11 cellular contexts compared by ENCODE assay signal in the genomic region with DNA sequence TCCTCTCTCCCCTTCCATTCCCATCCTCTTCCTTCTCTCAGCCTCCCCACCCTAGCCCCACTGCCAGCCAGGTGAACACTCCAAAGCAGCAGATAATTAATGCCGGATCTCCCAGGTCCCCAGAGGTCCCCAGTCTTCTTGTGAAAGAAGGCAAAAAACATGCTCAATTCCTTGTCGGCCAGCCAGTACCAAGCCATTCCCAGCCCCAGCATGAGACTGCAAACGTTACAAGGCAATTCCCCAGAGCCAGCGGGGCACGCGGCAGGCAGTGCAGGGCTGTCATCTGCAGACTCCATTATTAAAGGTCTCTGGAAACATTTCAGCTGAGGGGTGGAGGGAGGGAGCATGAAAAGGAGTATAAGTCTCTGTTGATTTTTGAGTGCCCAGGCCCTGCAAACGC.
A peak's percentile ranks its signal among the peaks of the same experiment; 100 is the strongest.
DNase-seq lines count a peak whose midpoint lies in the region; ATAC-seq, FAIRE-seq and TF ChIP-seq lines count a peak whose summit lies in the region.
"Had no signal": no experiment of that assay in that cellular context is flagged by ENCODE, and none has a peak within 500 bp of the region (broad histone marks: within the 10 kb centered on the region; RNA-seq: fewer than 3 reads in every experiment).

No MANE protein-coding gene starts in this region.

- no peaks in the 10 kb centered on the region; the same call in 1 of the 2 replicates for H4K20me1 ChIP-seq in GM12878 (ENCODE audit: control insufficient read depth, insufficient read depth)

- H3K4me1 Mint-ChIP-seq in naive thymus-derived CD4-positive, alpha-beta T cell = peaks cover 6 to 49% (median 30%) of the 10 kb centered on the region in 7 donors

- H3K36me3 ChIP-seq in GM12878 (ENCODE audit: control insufficient read depth in 2 of 2, insufficient read depth in 2 of 2, low read length in 1 of 2) = peaks cover 0 to 6% of the 10 kb centered on the region in 2 experiments
- H3K36me3 ChIP-seq in lower lobe of right lung = no peaks in the 10 kb centered on the region
- no peaks in the 10 kb centered on the region for H3K36me3 ChIP-seq in thyroid gland
- no peaks in the 10 kb centered on the region for H3K36me3 ChIP-seq in naive thymus-derived CD4-positive, alpha-beta T cell (ENCODE audit: control insufficient read depth in 2 of 3, insufficient read depth in 3 of 3, low read length in 3 of 3)

- H2AFZ ChIP-seq in GM12878 (ENCODE audit: control insufficient read depth, low read depth, low read length) = no peak overlapping the region

- DNase-seq in DMS 273 (lab: John Stamatoyannopoulos, UW; ENCODE audit: unreplicated experiment) (peak; percentile 30), DMS 273 treated with DMSO at 0.1 percent for 48 hours (lab: John Stamatoyannopoulos, UW) (no peak), GM12878 (ENCODE audit: low read depth, low spot score) (no peak), lower lobe of right lung (no peak), thyroid gland (peak; percentile 23 to 33), NCI-H2029 treated with DMSO at 0.1 percent for 48 hours (lab: John Stamatoyannopoulos, UW) (no peak)
- DNase-seq in activated T-cell treated with anti-CD3 and anti-CD28 coated beads, Interleukin-2, amount 50 U/mL, for 48 hours = no peak
- DNase-seq in naive thymus-derived CD4-positive, alpha-beta T cell = no peak
- DNase-seq: NCI-H510A treated with DMSO at 0.1 percent for 48 hours had no signal

- peak; percentile 26; the same call in 1 of the 2 replicates for TF ChIP-seq POLR2A in GM12878 (IDR thresholded peaks at IDR 0.05; ENCODE audit: low read depth, low read length)
- no peak for TF ChIP-seq POLR2A in thyroid gland (IDR thresholded peaks at IDR 0.05)

- in situ Hi-C loops in GM12878 (cut with MboI) = no loop called here

- H3K27ac ChIP-seq in GM12878 (ENCODE audit: control insufficient read depth, insufficient read depth) (no peak overlapping the region), lower lobe of right lung (peak overlapping the region; percentile 90), thyroid gland (peak overlapping the region in 1 of 3 donors; percentile 32)
- H3K27ac ChIP-seq in naive thymus-derived CD4-positive, alpha-beta T cell (ENCODE audit: low read depth, low read length) = no peak overlapping the region
- H3K27ac ChIP-seq: 22Rv1 had no signal

- H3K27me3 Mint-ChIP-seq in naive thymus-derived CD4-positive, alpha-beta T cell = peaks cover 0 to 15% (median 0%) of the 10 kb centered on the region in 5 donors

- H3K4me3 Mint-ChIP-seq in naive thymus-derived CD4-positive, alpha-beta T cell = no peak overlapping the region

- peaks cover 0 to 33% (median 2%) of the 10 kb centered on the region in 5 donors for H3K36me3 Mint-ChIP-seq in naive thymus-derived CD4-positive, alpha-beta T cell

- SMC1A ChIA-PET in GM12878 (lab: Charles Lee; ENCODE audit: uncharacterized antibody, unreplicated experiment) = interaction anchor here (0.7 to 7.3 kb wide), 9 partner anchors 9 to 698 kb away, joined by 3 to 88 read pairs (median 5); no protein-coding TSS in a partner anchor

- ATAC-seq in GM12878 (no peak), lower lobe of right lung (no peak)
- no peak for ATAC-seq in naive thymus-derived CD4-positive, alpha-beta T cell

- H3K4me1 ChIP-seq in GM12878 (ENCODE audit: control insufficient read depth, insufficient read depth, low read length) = peaks cover 48% of the 10 kb centered on the region
- peaks cover 82% of the 10 kb centered on the region for H3K4me1 ChIP-seq in lower lobe of right lung
- peaks cover 23 to 38% of the 10 kb centered on the region in 2 donors for H3K4me1 ChIP-seq in thyroid gland
- peaks cover 4 to 5% of the 10 kb centered on the region in 2 donors for H3K4me1 ChIP-seq in naive thymus-derived CD4-positive, alpha-beta T cell (ENCODE audit: control insufficient read depth in 2 of 2, insufficient read depth in 2 of 2, low read length in 2 of 2)

- H3K27ac Mint-ChIP-seq in naive thymus-derived CD4-positive, alpha-beta T cell = peak overlapping the region in 1 of 9 donors; percentile 11
- H3K27ac Mint-ChIP-seq: progenitor cell of endocrine pancreas had no signal

- no peaks in the 10 kb centered on the region for H3K9me3 Mint-ChIP-seq in naive thymus-derived CD4-positive, alpha-beta T cell

- no peaks in the 10 kb centered on the region for H3K27me3 ChIP-seq in GM12878 (replicated peaks in 1 of 2; ENCODE audit: control insufficient read depth in 2 of 2, insufficient read depth in 2 of 2, low read length in 1 of 2)
- no peaks in the 10 kb centered on the region for H3K27me3 ChIP-seq in lower lobe of right lung (ENCODE audit: low read depth)
- H3K27me3 ChIP-seq in thyroid gland = no peaks in the 10 kb centered on the region
- no peaks in the 10 kb centered on the region for H3K27me3 ChIP-seq in naive thymus-derived CD4-positive, alpha-beta T cell (ENCODE audit: control insufficient read depth in 2 of 2, insufficient read depth in 2 of 2, low read length in 2 of 2)

- RAD21 ChIA-PET in GM12878 (lab: Charles Lee; ENCODE audit: unreplicated experiment) = interaction anchor here (1.8 to 2.6 kb wide), 2 partner anchors 55 to 74 kb away, joined by 4 to 10 read pairs; no protein-coding TSS in a partner anchor

- H3K9me3 ChIP-seq in GM12878 (replicated peaks; ENCODE audit: control insufficient read depth, insufficient read depth, low read length) (no peaks in the 10 kb centered on the region), lower lobe of right lung (no peaks in the 10 kb centered on the region), thyroid gland (no peaks in the 10 kb centered on the region)
- no peaks in the 10 kb centered on the region for H3K9me3 ChIP-seq in naive thymus-derived CD4-positive, alpha-beta T cell (ENCODE audit: control insufficient read depth in 2 of 3, low read length in 3 of 3)

- BruUV-seq in GM12878 (replicated peaks; lab: Mats Ljungman, UMichigan) = no TSS peak

- H3K4me3 ChIP-seq in GM12878 (no peak overlapping the region), lower lobe of right lung (no peak overlapping the region), thyroid gland (replicated peaks in 1 of 3) (no peak overlapping the region)
- H3K4me3 ChIP-seq in naive thymus-derived CD4-positive, alpha-beta T cell (ENCODE audit: low read length) = no peak overlapping the region

- TF ChIP-seq EP300 in GM12878 (IDR thresholded peaks at IDR 0.05; ENCODE audit: borderline replicate concordance in 1 of 2, control insufficient read depth in 1 of 2, low read depth in 2 of 2, low read length in 2 of 2) = no peak

- intact Hi-C loops in GM12878 (cut with micrococcal nuclease; ENCODE audit: unreplicated experiment) (no loop called here), lower lobe of right lung (cut with DNase I) (no loop called here), thyroid gland (cut with DNase I) (no loop called here)
- intact Hi-C loops in naive thymus-derived CD4-positive, alpha-beta T cell (cut with micrococcal nuclease) = no loop called here

- WGBS in GM12878 (ENCODE audit: insufficient coverage, insufficient replicate concordance, low lambda C conversion rate, missing lambda C conversion rate) = 87% methylated on average over 7 of the region's 7 CpGs
- WGBS in thyroid gland, 2 donors = 50 to 54% methylated on average over 7 of the region's 7 CpGs

- POLR2A ChIA-PET in GM12878 (lab: Charles Lee) = interaction anchor here (2.7 kb wide), 1 partner anchor 23 kb away, joined by 19 read pairs; no protein-coding TSS in a partner anchor
- POLR2A ChIA-PET in naive thymus-derived CD4-positive, alpha-beta T cell (lab: Charles Lee) = no interaction called here

- peak overlapping the region; percentile 10; the same call in 1 of the 2 replicates for H3K4me2 ChIP-seq in GM12878 (ENCODE audit: control insufficient read depth, insufficient read depth)

- no peak for TF ChIP-seq RAD21 in GM12878 (IDR thresholded peaks at IDR 0.05; ENCODE audit: insufficient read depth, low read depth, low read length)

- no peak overlapping the region for H3K9ac ChIP-seq in GM12878 (ENCODE audit: control insufficient read depth, insufficient read depth, low read length)

- FAIRE-seq in GM12878 (lab: Jason Lieb, UNC) = no peak

- TF ChIP-seq CTCF in GM12878 (IDR thresholded peaks at IDR 0.05 in 2 of 3, conservative IDR thresholded peaks at IDR 0.05 in 1 of 3; ENCODE audit: control insufficient read depth in 2 of 3, extremely low read depth in 1 of 3, insufficient read depth in 1 of 3, low read depth in 3 of 3, low read length in 3 of 3) (no peak), lower lobe of right lung (IDR thresholded peaks at IDR 0.05) (no peak), thyroid gland (IDR thresholded peaks at IDR 0.05) (no peak)

- CTCF ChIA-PET in GM12878 (lab: Yijun Ruan, JAX) = interaction anchor here (1.3 kb wide), 1 partner anchor 23 kb away, joined by 5 read pairs; no protein-coding TSS in a partner anchor
- CTCF ChIA-PET in naive thymus-derived CD4-positive, alpha-beta T cell (lab: Charles Lee) = no interaction called here

- peaks cover 32% of the 10 kb centered on the region for H3K79me2 ChIP-seq in GM12878 (ENCODE audit: control insufficient read depth, insufficient read depth, low read length)

TF ChIP-seq in GM12878, 131 proteins besides CTCF, POLR2A, EP300 and RAD21:
- TF ChIP-seq TBL1XR1 (IDR thresholded peaks at IDR 0.05; ENCODE audit: low read depth, low read length) (no peak), TARDBP (IDR thresholded peaks at IDR 0.05; ENCODE audit: borderline replicate concordance) (no peak), SMAD5 (IDR thresholded peaks at IDR 0.05; ENCODE audit: low read depth) (no peak), MTA3 (IDR thresholded peaks at IDR 0.05; ENCODE audit: borderline replicate concordance, low read length) (no peak), FOXK2 (IDR thresholded peaks at IDR 0.05) (no peak), SMARCA5 (IDR thresholded peaks at IDR 0.05) (no peak), IRF4 (IDR thresholded peaks at IDR 0.05; ENCODE audit: low read depth, low read length) (no peak), YBX1 (IDR thresholded peaks at IDR 0.05) (no peak)
- TF ChIP-seq, protein P1, sequence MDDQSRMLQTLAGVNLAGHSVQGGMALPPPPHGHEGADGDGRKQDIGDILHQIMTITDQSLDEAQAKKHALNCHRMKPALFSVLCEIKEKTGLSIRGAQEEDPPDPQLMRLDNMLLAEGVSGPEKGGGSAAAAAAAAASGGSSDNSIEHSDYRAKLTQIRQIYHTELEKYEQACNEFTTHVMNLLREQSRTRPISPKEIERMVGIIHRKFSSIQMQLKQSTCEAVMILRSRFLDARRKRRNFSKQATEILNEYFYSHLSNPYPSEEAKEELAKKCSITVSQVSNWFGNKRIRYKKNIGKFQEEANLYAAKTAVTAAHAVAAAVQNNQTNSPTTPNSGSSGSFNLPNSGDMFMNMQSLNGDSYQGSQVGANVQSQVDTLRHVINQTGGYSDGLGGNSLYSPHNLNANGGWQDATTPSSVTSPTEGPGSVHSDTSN (IDR thresholded peaks at IDR 0.05; ENCODE audit: insufficient replicate concordance, low read depth, low read length) = no peak
TF ChIP-seq in GM12878: peak in this region for 0.

Comparison
In these comparisons a context has a peak if more than half of its experiments do, and no peak if none do; other contexts are left out.
1. DNase-seq: peak in DMS 273 (single experiment) and thyroid gland (2 of 2); none in DMS 273 treated with DMSO at 0.1 percent for 48 hours (single experiment), GM12878 (single experiment), lower lobe of right lung (single experiment), activated T-cell treated with anti-CD3 and anti-CD28 coated beads, Interleukin-2, amount 50 U/mL, for 48 hours (0 of 2), NCI-H2029 treated with DMSO at 0.1 percent for 48 hours (single experiment) and naive thymus-derived CD4-positive, alpha-beta T cell (0 of 9).